19 cellular contexts compared by ENCODE assay signal in genomic region chr18:9508446-9509025, GRCh38.
"Had no signal": no experiment of that assay in that cellular context is flagged by ENCODE, and none has a peak within 500 bp of the region (broad histone marks: within the 10 kb centered on the region; RNA-seq: fewer than 3 reads in every experiment).

No MANE protein-coding gene starts in this region.

- H3K4me3 ChIP-seq: cardiac muscle cell, prostate gland, right atrium auricular region, testis had no signal

- H3K27me3 Mint-ChIP-seq: activated naive CD8-positive, alpha-beta T cell treated with anti-CD3 and anti-CD28 coated beads for 36 hours; type B pancreatic cell had no signal

- H3K4me1 ChIP-seq: prostate gland, testis had no signal

- H3K27me3 ChIP-seq: cardiac muscle cell, right atrium auricular region, testis had no signal

- H3K36me3 ChIP-seq: cardiac muscle cell, prostate gland had no signal

- H3K27ac Mint-ChIP-seq: activated naive CD8-positive, alpha-beta T cell treated with anti-CD3 and anti-CD28 coated beads for 36 hours; activated T-helper 1 cell treated with anti-CD3 and anti-CD28 coated beads, Interleukin-12 subunit alpha, Interleukin-12 subunit beta, Interleukin-2, Interleukin-4 antibody, amounts not matched to agents 30 ng/mL and 10 ng/mL and 1 ng/mL, durations not matched to agents 14 hours and 24 hours and 36 hours; type B pancreatic cell had no signal

- DNase-seq: activated CD4-positive, alpha-beta T cell treated with anti-CD3 and anti-CD28 coated beads for 1 hour; activated CD4-positive, alpha-beta T cell treated with anti-CD3 and anti-CD28 coated beads, Interleukin-2, amount 50 U/mL, for 4 hours; activated naive CD4-positive, alpha-beta T cell; activated naive CD8-positive, alpha-beta T cell treated with anti-CD3 and anti-CD28 coated beads for 36 hours; activated T-cell treated with anti-CD3 and anti-CD28 coated beads for 4 hours; amniotic stem cell; dermis blood vessel endothelial cell; foreskin fibroblast; left cardiac atrium; stimulated activated CD4-positive, alpha-beta T cell treated with anti-CD3 and anti-CD28 coated beads, Interleukin-15, amount 100 ng/mL, for 24 hours; stimulated activated CD4-positive, alpha-beta T cell treated with anti-CD3 and anti-CD28 coated beads, Interleukin-2, amount 100 ng/mL, for 48 hours; T-helper 1 cell; T1000; testis had no signal

- H3K9me3 ChIP-seq: prostate gland, testis had no signal

- H3K27ac ChIP-seq: cardiac muscle cell, prostate gland, right atrium auricular region, testis had no signal

- H3K4me3 Mint-ChIP-seq: activated naive CD8-positive, alpha-beta T cell treated with anti-CD3 and anti-CD28 coated beads for 36 hours; activated T-helper 1 cell treated with anti-CD3 and anti-CD28 coated beads, Interleukin-12 subunit alpha, Interleukin-12 subunit beta, Interleukin-2, Interleukin-4 antibody, amounts not matched to agents 30 ng/mL and 10 ng/mL and 1 ng/mL, durations not matched to agents 14 hours and 24 hours and 36 hours; type B pancreatic cell had no signal

- ATAC-seq: left cardiac atrium had no signal
